8 cellular contexts compared by ENCODE assay signal in genomic region chr11:29328961-29329441, GRCh38.
A peak's percentile ranks its signal among the peaks of the same experiment; 100 is the strongest.
DNase-seq lines count a peak whose midpoint lies in the region; ATAC-seq and TF ChIP-seq lines count a peak whose summit lies in the region.

No MANE protein-coding gene starts in this region.

- H3K4me1 ChIP-seq in Peyer's patch (no peaks in the 10 kb centered on the region), prostate gland (replicated peaks) (no peaks in the 10 kb centered on the region)

- H3K9me3 ChIP-seq in Peyer's patch (no peaks in the 10 kb centered on the region), prostate gland (no peaks in the 10 kb centered on the region)

- H3K27me3 Mint-ChIP-seq in activated T-cell treated with anti-CD3 and anti-CD28 coated beads, Interleukin-2, amount 50 U/mL, for 72 hours (ENCODE audit: low read depth), result no peaks in the 10 kb centered on the region

- no peak overlapping the region for H3K4me3 Mint-ChIP-seq in activated T-cell treated with anti-CD3 and anti-CD28 coated beads, Interleukin-2, amount 50 U/mL, for 72 hours

- intact Hi-C loops in prostate gland (cut with DNase I), result no loop called here

- no peak overlapping the region for H3K27ac ChIP-seq in Peyer's patch
- no peak overlapping the region for H3K27ac ChIP-seq in prostate gland

- H3K27me3 ChIP-seq in Peyer's patch, result no peaks in the 10 kb centered on the region
- H3K27me3 ChIP-seq in prostate gland (replicated peaks; ENCODE audit: insufficient read depth), result no peaks in the 10 kb centered on the region

- 28% methylated on average over 4 of the region's 4 CpGs for WGBS in prostate gland

- H3K4me3 ChIP-seq in Peyer's patch (no peak overlapping the region), prostate gland (no peak overlapping the region)

- TF ChIP-seq POLR2A in Peyer's patch (IDR thresholded peaks at IDR 0.05) (no peak), prostate gland (IDR thresholded peaks at IDR 0.05) (no peak)

- H3K4me1 Mint-ChIP-seq in activated T-cell treated with anti-CD3 and anti-CD28 coated beads, Interleukin-2, amount 50 U/mL, for 72 hours (ENCODE audit: low read depth), result no peaks in the 10 kb centered on the region

- TF ChIP-seq CTCF in Peyer's patch (IDR thresholded peaks at IDR 0.05) (peak in 3 of 6 experiments; percentile 26 to 30 (median 29)), prostate gland (IDR thresholded peaks at IDR 0.05) (no peak)

- H3K36me3 ChIP-seq in Peyer's patch (no peaks in the 10 kb centered on the region), prostate gland (no peaks in the 10 kb centered on the region)

- DNase-seq in ELR (ENCODE audit: low read depth) (peak; percentile 87), HPDE6-E6E7 (ENCODE audit: extremely low spot score) (peak; percentile 41), iris pigment epithelial cell (ENCODE audit: low read depth) (peak; percentile 92), Peyer's patch (no peak), prostate gland (ENCODE audit: low spot score) (no peak)
- DNase-seq in activated T-cell treated with anti-CD3 and anti-CD28 coated beads, Interleukin-2, amount 50 U/mL, for 72 hours, result no peak

- ATAC-seq in SK-N-SH treated with all-trans-retinoic acid at 6 μM for 48 hours (peak; percentile 93), GM21825 (IDR thresholded peaks at IDR 0.05; ENCODE audit: unreplicated experiment) (no peak)
- no peak for ATAC-seq in activated T-cell treated with anti-CD3 and anti-CD28 coated beads, Interleukin-2, amount 50 U/mL, for 72 hours (replicated peaks in 1 of 2)

- H3K36me3 Mint-ChIP-seq in activated T-cell treated with anti-CD3 and anti-CD28 coated beads, Interleukin-2, amount 50 U/mL, for 72 hours (ENCODE audit: insufficient read depth in 2 of 2), result peaks cover 2% of the 10 kb centered on the region in 2 donors

- H3K27ac Mint-ChIP-seq in activated T-cell treated with anti-CD3 and anti-CD28 coated beads, Interleukin-2, amount 50 U/mL, for 72 hours, result no peak overlapping the region

- H3K9me3 Mint-ChIP-seq in activated T-cell treated with anti-CD3 and anti-CD28 coated beads, Interleukin-2, amount 50 U/mL, for 72 hours, result no peaks in the 10 kb centered on the region

TF ChIP-seq in SK-N-SH treated with all-trans-retinoic acid at 6 μM for 48 hours, 23 proteins besides CTCF, POLR2A, EP300 and RAD21:
- TF ChIP-seq PATZ1 (CRISPR knock-in tag; IDR thresholded peaks at IDR 0.05; ENCODE audit: borderline replicate concordance) (no peak), OSR1 (CRISPR knock-in tag; IDR thresholded peaks at IDR 0.05) (no peak), ESRRG (CRISPR knock-in tag; IDR thresholded peaks at IDR 0.05) (no peak), PPARA (CRISPR knock-in tag; IDR thresholded peaks at IDR 0.05; ENCODE audit: borderline replicate concordance) (no peak), CSDC2 (CRISPR knock-in tag; IDR thresholded peaks at IDR 0.05) (no peak), ARNTL (CRISPR knock-in tag; IDR thresholded peaks at IDR 0.05; ENCODE audit: borderline replicate concordance, low read depth) (no peak), CSRNP3 (CRISPR knock-in tag; IDR thresholded peaks at IDR 0.05) (no peak), ZC3H10 (CRISPR knock-in tag; IDR thresholded peaks at IDR 0.05) (no peak), BACH2 (CRISPR knock-in tag; IDR thresholded peaks at IDR 0.05; ENCODE audit: borderline replicate concordance) (no peak), ZFP30 (CRISPR knock-in tag; IDR thresholded peaks at IDR 0.05) (no peak), ZNF8 (CRISPR knock-in tag; IDR thresholded peaks at IDR 0.05) (no peak), TCF4 (CRISPR knock-in tag; IDR thresholded peaks at IDR 0.05; ENCODE audit: borderline replicate concordance) (no peak), ZFP3 (CRISPR knock-in tag; IDR thresholded peaks at IDR 0.05) (no peak), TOX (CRISPR knock-in tag; IDR thresholded peaks at IDR 0.05; ENCODE audit: borderline replicate concordance) (no peak), ISL1 (CRISPR knock-in tag; IDR thresholded peaks at IDR 0.05) (no peak), ZNF565 (CRISPR knock-in tag; conservative IDR thresholded peaks at IDR 0.05; ENCODE audit: low read depth) (no peak)

Comparison
In these comparisons a context has a peak if more than half of its experiments do, and no peak if none do; other contexts are left out.
1. DNase-seq: peak in ELR (single experiment), HPDE6-E6E7 (single experiment) and iris pigment epithelial cell (single experiment); none in Peyer's patch (0 of 3), activated T-cell treated with anti-CD3 and anti-CD28 coated beads, Interleukin-2, amount 50 U/mL, for 72 hours (0 of 2) and prostate gland (single experiment).